ENCODE assay signal across 19 cellular contexts in the genomic region with DNA sequence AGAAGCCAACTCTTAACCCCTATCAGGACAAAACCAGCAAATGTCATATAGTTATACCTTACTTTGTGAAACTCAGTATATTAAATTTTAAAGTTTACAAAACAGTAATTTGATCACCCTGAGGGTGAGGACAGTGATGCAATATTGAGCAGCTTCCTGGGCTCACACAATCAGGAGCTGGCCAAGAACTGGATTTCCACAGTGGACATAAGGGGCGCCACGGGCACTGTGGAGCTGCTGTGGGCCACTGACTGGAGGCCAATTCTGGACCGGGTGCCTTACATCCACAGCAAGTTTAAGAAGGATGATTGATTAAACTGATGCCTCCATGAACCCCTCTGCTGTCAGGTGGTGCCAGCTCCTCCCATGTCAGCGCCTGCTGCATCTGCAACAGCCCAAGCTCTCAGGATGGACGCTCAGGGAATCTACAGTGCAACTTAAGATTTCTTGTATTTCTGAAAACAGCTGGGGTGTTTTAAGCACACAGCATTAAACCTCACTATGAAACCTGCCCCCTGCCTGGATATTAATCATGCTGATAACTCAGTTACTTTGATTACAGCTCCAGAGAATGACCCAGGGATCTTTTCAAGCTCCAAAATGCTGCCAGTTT. TPM values are rescaled to one million over a fixed set of nuclear protein-coding genes. Genes with fewer than 3 reads are reported as not detected.
DNase-seq lines count a peak whose midpoint lies in the region; ATAC-seq and TF ChIP-seq lines count a peak whose summit lies in the region.
"Had no signal": no experiment of that assay in that cellular context is flagged by ENCODE, and none has a peak within 500 bp of the region (broad histone marks: within the 10 kb centered on the region; RNA-seq: fewer than 3 reads in every experiment).

No MANE protein-coding gene starts in this region.

- 92% methylated on average over 5 of the region's 5 CpGs for WGBS in mesenchymal stem cell

- ATAC-seq in HG02970 (IDR thresholded peaks at IDR 0.05; ENCODE audit: low FRiP score, unreplicated experiment) (no peak), GM19328 (IDR thresholded peaks at IDR 0.05; ENCODE audit: unreplicated experiment) (no peak)

- H3K23ac ChIP-seq in mesenchymal stem cell (ENCODE audit: low read length in 2 of 2), result no peak overlapping the region

- no peak for TF ChIP-seq CTCF in coronary artery (IDR thresholded peaks at IDR 0.05)

- peaks cover 12% of the 10 kb centered on the region for H3K4me1 ChIP-seq in mesenchymal stem cell (ENCODE audit: control insufficient read depth, insufficient read depth, low read depth, low read length)

- no peak overlapping the region for H3K14ac ChIP-seq in mesenchymal stem cell (ENCODE audit: low read length in 2 of 2)

- H3K4me2 ChIP-seq in mesenchymal stem cell (ENCODE audit: low read length, poor library complexity, severe bottlenecking), result no peak overlapping the region

- no peak overlapping the region for H2BK15ac ChIP-seq in mesenchymal stem cell (ENCODE audit: low read depth, poor library complexity, severe bottlenecking)

- H3K4me3 ChIP-seq in coronary artery (peak overlapping the region; percentile 9), mesenchymal stem cell (ENCODE audit: insufficient read depth in 1 of 2, low read depth in 1 of 2, low read length in 2 of 2) (peak overlapping the region in 1 of 2 experiments; percentile 71)

- H2AK5ac ChIP-seq in mesenchymal stem cell (ENCODE audit: low read length, severe bottlenecking), result no peak overlapping the region

- no peaks in the 10 kb centered on the region for H3K79me1 ChIP-seq in mesenchymal stem cell (replicated peaks; ENCODE audit: low read length, poor library complexity, severe bottlenecking)

- H4K91ac ChIP-seq in mesenchymal stem cell (ENCODE audit: low read length), result no peak overlapping the region

- H4K8ac ChIP-seq in mesenchymal stem cell (ENCODE audit: low read length), result peak overlapping the region; percentile 71

- H3K27me3 ChIP-seq in mesenchymal stem cell (ENCODE audit: control insufficient read depth in 1 of 2, insufficient read depth in 1 of 2, low read length in 2 of 2), result no peaks in the 10 kb centered on the region

- no peak overlapping the region for H2BK120ac ChIP-seq in mesenchymal stem cell (ENCODE audit: low read depth, low read length)

- no peak overlapping the region for H2AFZ ChIP-seq in mesenchymal stem cell (ENCODE audit: low read depth, low read length)

- peaks cover 18 to 46% of the 10 kb centered on the region in 2 experiments for H3K36me3 ChIP-seq in mesenchymal stem cell (ENCODE audit: control insufficient read depth in 1 of 2, insufficient read depth in 2 of 2, low read depth in 1 of 2, low read length in 2 of 2)

- no peaks in the 10 kb centered on the region for H3K9me3 ChIP-seq in mesenchymal stem cell (ENCODE audit: control insufficient read depth, low read length)

- H3K9ac ChIP-seq in mesenchymal stem cell (ENCODE audit: low read length), result peak overlapping the region; percentile 80

- H3K27ac ChIP-seq in coronary artery (no peak overlapping the region), mesenchymal stem cell (ENCODE audit: low read length, poor library complexity, severe bottlenecking) (peak overlapping the region; percentile 1)

- no peak overlapping the region for H2BK12ac ChIP-seq in mesenchymal stem cell (ENCODE audit: low read length in 2 of 2)

- DNase-seq in AG08396 (ENCODE audit: low spot score) (peak; percentile 16), LHCN-M2 (ENCODE audit: low read depth) (peak; percentile 53), coronary artery (ENCODE audit: low spot score) (no peak), mesenchymal stem cell (no peak), SKM-1 (lab: John Stamatoyannopoulos, UW; ENCODE audit: unreplicated experiment) (no peak)
- DNase-seq in effector CD4-positive, alpha-beta T cell, result no peak
- DNase-seq: activated CD4-positive, alpha-beta T cell treated with anti-CD3 and anti-CD28 coated beads, Interleukin-2, amount 10 ng/mL, durations not matched to agents 24 days and 14 days; activated naive CD8-positive, alpha-beta T cell treated with anti-CD3 and anti-CD28 coated beads, Interleukin-2, amount 10 ng/mL, durations not matched to agents 7 days and 5 days; activated T-cell treated with anti-CD3 and anti-CD28 coated beads, Interleukin-2, amount 50 U/mL, for 24 hours; AML-193; DMS 273 treated with DMSO at 0.1 percent for 48 hours; erythroblast; H7; Kasumi-1; NCI-H1694; NCI-H510A treated with DMSO at 0.1 percent for 48 hours; T-helper 2 cell had no signal

- H3K18ac ChIP-seq in mesenchymal stem cell (ENCODE audit: low read depth in 1 of 2, low read length in 2 of 2), result peak overlapping the region in 1 of 2 experiments; percentile 41

- no peak overlapping the region for H3K4ac ChIP-seq in mesenchymal stem cell (ENCODE audit: low read depth in 1 of 2, low read length in 2 of 2)

- no peak overlapping the region for H2BK5ac ChIP-seq in mesenchymal stem cell (ENCODE audit: low read depth, low read length, poor library complexity, severe bottlenecking)

RNA-seq across cellular contexts. Expression of gene TOR3A, which starts 55.9 kb away (rescaled TPM):
- total RNA-seq in LHCN-M2 (2014; rRNA removed), result 47.1 and 54.6 TPM in 2 replicates
- 15.5 TPM for polyA plus RNA-seq in LHCN-M2 (2012)
- 15.8 TPM for polyA plus RNA-seq in mesenchymal stem cell (2013, experiment 1 of 2)
- 15.6 TPM for polyA plus RNA-seq in mesenchymal stem cell (2013, experiment 2 of 2)

Comparison
In these comparisons a context has a peak if more than half of its experiments do, and no peak if none do; other contexts are left out.
1. DNase-seq: peak in AG08396 (single experiment) and LHCN-M2 (single experiment); none in coronary artery (single experiment), mesenchymal stem cell (single experiment), effector CD4-positive, alpha-beta T cell (single experiment) and SKM-1 (single experiment).